ENCODE assay signal across 23 cellular contexts in the genomic region with DNA sequence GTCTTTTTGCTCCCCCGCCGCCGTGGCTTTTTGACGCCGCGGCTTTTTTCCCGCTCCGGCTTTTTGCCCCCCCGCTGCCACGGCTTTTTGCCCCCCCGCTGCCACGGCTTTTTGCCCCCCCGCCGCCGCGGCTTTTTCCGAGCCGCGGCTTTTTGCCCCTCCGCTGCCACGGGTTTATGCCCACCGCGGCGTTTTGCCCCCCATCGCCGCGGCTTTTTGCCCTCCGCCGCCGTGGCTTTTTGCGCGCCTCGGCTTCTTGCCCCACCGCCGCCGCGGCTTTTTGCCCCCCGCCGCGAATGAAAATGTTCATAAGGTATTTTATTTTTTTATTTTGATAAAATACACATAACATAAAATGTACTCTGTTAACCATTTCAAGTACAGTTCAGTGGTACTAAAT.
DNase-seq lines count a peak whose midpoint lies in the region; ATAC-seq, FAIRE-seq and TF ChIP-seq lines count a peak whose summit lies in the region.
"Had no signal": no experiment of that assay in that cellular context is flagged by ENCODE, and none has a peak within 500 bp of the region (broad histone marks: within the 10 kb centered on the region; RNA-seq: fewer than 3 reads in every experiment).

No MANE protein-coding gene starts in this region.

- H3K27ac ChIP-seq in heart right ventricle (no peak overlapping the region), kidney (ENCODE audit: low read depth in 2 of 2, low read length in 2 of 2) (no peak overlapping the region), testis (no peak overlapping the region)
- H3K27ac ChIP-seq: BLaER1 had no signal

- ATAC-seq in Right ventricle myocardium superior (ENCODE audit: poor library complexity) (no peak), heart right ventricle (no peak), HG03159 (IDR thresholded peaks at IDR 0.05; ENCODE audit: unreplicated experiment) (no peak)

- H3K4me3 ChIP-seq in heart right ventricle: no peak overlapping the region
- H3K4me3 ChIP-seq in kidney (ENCODE audit: low read length in 2 of 2): no peak overlapping the region
- H3K4me3 ChIP-seq in testis: peak overlapping the region; percentile 4 to 8
- H3K4me3 ChIP-seq: BLaER1 had no signal

- WGBS in heart right ventricle, 2 donors: 44 to 56% methylated on average over 39 to 40 of the region's 40 CpGs
- 35 to 41% methylated on average over 32 to 40 of the region's 40 CpGs for WGBS in testis, 2 donors

- H3K4me1 ChIP-seq in heart right ventricle (no peaks in the 10 kb centered on the region), kidney (ENCODE audit: control insufficient read depth in 1 of 2, insufficient read depth in 1 of 2, low read depth in 1 of 2, low read length in 2 of 2) (no peaks in the 10 kb centered on the region), testis (no peaks in the 10 kb centered on the region)
- H3K4me1 ChIP-seq: BE2C, BLaER1 had no signal

- no peak overlapping the region for H3K9ac ChIP-seq in kidney (ENCODE audit: low read length in 2 of 2)
- H3K9ac ChIP-seq: BLaER1 had no signal

- H3K27me3 ChIP-seq in heart right ventricle: peaks cover 0 to 50% (median 18%) of the 10 kb centered on the region in 7 donors
- no peaks in the 10 kb centered on the region for H3K27me3 ChIP-seq in testis
- H3K27me3 ChIP-seq: BE2C, BLaER1 had no signal

- FAIRE-seq in kidney (lab: Jason Lieb, UNC): no peak
- no peak for FAIRE-seq in frontal cortex (lab: Jason Lieb, UNC)
- FAIRE-seq: A204.1, D721Med, G401.6, GM12891 had no signal

- H3K9me3 ChIP-seq in heart right ventricle (no peaks in the 10 kb centered on the region), kidney (ENCODE audit: control insufficient read depth in 1 of 2, low read length in 2 of 2) (no peaks in the 10 kb centered on the region), testis (no peaks in the 10 kb centered on the region)
- H3K9me3 ChIP-seq: BE2C had no signal

- TF ChIP-seq CTCF in heart right ventricle (IDR thresholded peaks at IDR 0.05) (no peak), GM10266 (IDR thresholded peaks at IDR 0.05; ENCODE audit: control insufficient read depth, insufficient read depth, low read depth, missing control alignments) (no peak), kidney (IDR thresholded peaks at IDR 0.05; ENCODE audit: borderline replicate concordance, extremely low read depth, insufficient read depth) (no peak), testis (IDR thresholded peaks at IDR 0.05) (no peak)

- intact Hi-C loops in Right ventricle myocardium superior (cut with DNase I) (no loop called here), heart right ventricle (cut with DNase I) (no loop called here), kidney (cut with DNase I) (no loop called here), testis (cut with DNase I; ENCODE audit: low total_unique reads) (no loop called here)

- no peak for TF ChIP-seq POLR2A in testis (IDR thresholded peaks at IDR 0.05)

- peak; percentile 20 for DNase-seq in Right ventricle myocardium superior
- no peak for DNase-seq in heart right ventricle
- DNase-seq in GM10266 (ENCODE audit: extremely low spot score): peak; percentile 1
- peak; percentile 21 for DNase-seq in kidney
- DNase-seq in testis: no peak
- no peak for DNase-seq in NCI-H2029 (lab: John Stamatoyannopoulos, UW)
- DNase-seq in frontal cortex (ENCODE audit: low spot score in 2 of 2): no peak
- DNase-seq: 8988T; ACHN; BE2C; C1 segment of cervical spinal cord; CD4-positive, alpha-beta memory T cell; CD4-positive, CD25-positive, alpha-beta regulatory T cell; CD8-positive, alpha-beta memory T cell; COR-L47; DMS79 treated with DMSO at 0.1 percent for 48 hours; GF-D8 had no signal

- H3K36me3 ChIP-seq in heart right ventricle (no peaks in the 10 kb centered on the region), kidney (ENCODE audit: control insufficient read depth in 1 of 2, insufficient read depth in 2 of 2, low read length in 2 of 2) (no peaks in the 10 kb centered on the region), testis (ENCODE audit: low read depth, missing control alignments) (no peaks in the 10 kb centered on the region)
- H3K36me3 ChIP-seq: BE2C, BLaER1 had no signal

Comparison
In these comparisons a context has a peak if more than half of its experiments do, and no peak if none do; other contexts are left out.
1. DNase-seq: peak in Right ventricle myocardium superior (single experiment), GM10266 (single experiment) and kidney (single experiment); none in heart right ventricle (0 of 2), testis (single experiment), NCI-H2029 (single experiment) and frontal cortex (0 of 2).
2. H3K4me3 ChIP-seq: peak in testis (2 of 2); none in heart right ventricle (0 of 10) and kidney (0 of 2).